ENCODE assay signal across 28 cellular contexts in genomic region chr2:201482543-201482942, GRCh38.
"Had no signal": no experiment of that assay in that cellular context is flagged by ENCODE, and none has a peak within 500 bp of the region (broad histone marks: within the 10 kb centered on the region; RNA-seq: fewer than 3 reads in every experiment).

No MANE protein-coding gene starts in this region.

- H3K4me3 Mint-ChIP-seq: activated CD4-positive, alpha-beta memory T cell treated with anti-CD3 and anti-CD28 coated beads, Interleukin-2, amount 10 ng/mL, durations not matched to agents 7 days and 5 days; activated CD4-positive, alpha-beta T cell treated with anti-CD3 and anti-CD28 coated beads, Interleukin-2, amount 10 ng/mL, durations not matched to agents 7 days and 5 days; activated naive CD8-positive, alpha-beta T cell treated with anti-CD3 and anti-CD28 coated beads for 36 hours; activated naive CD8-positive, alpha-beta T cell treated with anti-CD3 and anti-CD28 coated beads, Interleukin-2, amount 50 U/mL, for 24 hours; activated T-cell treated with anti-CD3 and anti-CD28 coated beads, Interleukin-2, amount 50 U/mL, for 4 hours; activated T-helper 17 cell treated with anti-CD3 and anti-CD28 coated beads, Interleukin-2, amount 50 U/mL, for 72 hours; dendritic cell treated with granulocyte-macrophage colony-stimulating factor and Interleukin-4, amounts not matched to agents 40 ng/mL and 50 ng/mL, for 4 days; endodermal cell had no signal

- H3K27me3 Mint-ChIP-seq: activated CD4-positive, alpha-beta T cell treated with anti-CD3 and anti-CD28 coated beads, Interleukin-2, amount 10 ng/mL, durations not matched to agents 7 days and 5 days; activated naive CD8-positive, alpha-beta T cell treated with anti-CD3 and anti-CD28 coated beads for 36 hours; activated naive CD8-positive, alpha-beta T cell treated with anti-CD3 and anti-CD28 coated beads, Interleukin-2, amount 50 U/mL, for 24 hours; activated T-helper 17 cell treated with anti-CD3 and anti-CD28 coated beads, Interleukin-2, amount 50 U/mL, for 72 hours; dendritic cell treated with granulocyte-macrophage colony-stimulating factor and Interleukin-4, amounts not matched to agents 40 ng/mL and 50 ng/mL, for 4 days had no signal

- H3K9me3 Mint-ChIP-seq: activated CD4-positive, alpha-beta memory T cell treated with anti-CD3 and anti-CD28 coated beads, Interleukin-2, amount 10 ng/mL, durations not matched to agents 7 days and 5 days; activated CD4-positive, alpha-beta T cell treated with anti-CD3 and anti-CD28 coated beads, Interleukin-2, amount 10 ng/mL, durations not matched to agents 7 days and 5 days; activated naive CD8-positive, alpha-beta T cell treated with anti-CD3 and anti-CD28 coated beads for 36 hours; activated T-cell treated with anti-CD3 and anti-CD28 coated beads, Interleukin-2, amount 50 U/mL, for 4 hours; activated T-helper 17 cell treated with anti-CD3 and anti-CD28 coated beads, Interleukin-2, amount 50 U/mL, for 72 hours; dendritic cell treated with granulocyte-macrophage colony-stimulating factor and Interleukin-4, amounts not matched to agents 40 ng/mL and 50 ng/mL, for 4 days; endodermal cell had no signal

- H3K27ac Mint-ChIP-seq: activated CD4-positive, alpha-beta memory T cell treated with anti-CD3 and anti-CD28 coated beads, Interleukin-2, amount 10 ng/mL, durations not matched to agents 7 days and 5 days; activated CD4-positive, alpha-beta T cell treated with anti-CD3 and anti-CD28 coated beads, Interleukin-2, amount 10 ng/mL, durations not matched to agents 7 days and 5 days; activated naive CD8-positive, alpha-beta T cell treated with anti-CD3 and anti-CD28 coated beads for 36 hours; activated naive CD8-positive, alpha-beta T cell treated with anti-CD3 and anti-CD28 coated beads, Interleukin-2, amount 50 U/mL, for 24 hours; activated T-helper 17 cell treated with anti-CD3 and anti-CD28 coated beads, Interleukin-2, amount 50 U/mL, for 72 hours; dendritic cell treated with granulocyte-macrophage colony-stimulating factor and Interleukin-4, amounts not matched to agents 40 ng/mL and 50 ng/mL, for 4 days; endodermal cell had no signal

- ATAC-seq: activated naive CD8-positive, alpha-beta T cell treated with anti-CD3 and anti-CD28 coated beads, Interleukin-2, amount 50 U/mL, for 24 hours; activated T-cell treated with anti-CD3 and anti-CD28 coated beads, Interleukin-2, amount 50 U/mL, for 4 hours; activated T-helper 17 cell treated with anti-CD3 and anti-CD28 coated beads, Interleukin-2, amount 50 U/mL, for 72 hours; body of pancreas; foreskin keratinocyte had no signal

- H3K4me1 Mint-ChIP-seq: activated CD4-positive, alpha-beta memory T cell treated with anti-CD3 and anti-CD28 coated beads, Interleukin-2, amount 10 ng/mL, durations not matched to agents 7 days and 5 days; activated CD4-positive, alpha-beta T cell treated with anti-CD3 and anti-CD28 coated beads, Interleukin-2, amount 10 ng/mL, durations not matched to agents 7 days and 5 days; activated naive CD8-positive, alpha-beta T cell treated with anti-CD3 and anti-CD28 coated beads for 36 hours; activated naive CD8-positive, alpha-beta T cell treated with anti-CD3 and anti-CD28 coated beads, Interleukin-2, amount 50 U/mL, for 24 hours; activated T-helper 17 cell treated with anti-CD3 and anti-CD28 coated beads, Interleukin-2, amount 50 U/mL, for 72 hours; endodermal cell had no signal

- DNase-seq: activated CD4-positive, alpha-beta memory T cell treated with anti-CD3 and anti-CD28 coated beads, Interleukin-2, amount 10 ng/mL, durations not matched to agents 7 days and 5 days; activated CD4-positive, alpha-beta T cell treated with anti-CD3 and anti-CD28 coated beads for 1 hour; activated CD4-positive, alpha-beta T cell treated with anti-CD3 and anti-CD28 coated beads for 4 hours; activated CD4-positive, alpha-beta T cell treated with anti-CD3 and anti-CD28 coated beads, Interleukin-2, amount 10 ng/mL, durations not matched to agents 7 days and 5 days; activated CD4-positive, alpha-beta T cell treated with anti-CD3 and anti-CD28 coated beads, Interleukin-2, amount 50 U/mL, for 4 hours; activated CD4-positive, CD25-positive, alpha-beta regulatory T cell; activated CD8-positive, alpha-beta memory T cell treated with anti-CD3 and anti-CD28 coated beads, Interleukin-2, amount 50 U/mL, for 48 hours; activated effector memory CD4-positive, alpha-beta T cell treated with Interleukin-2 at 50 U/mL for 16 hours; activated gamma-delta T cell treated with Interleukin-2 at 50 U/mL for 16 hours; activated naive CD4-positive, alpha-beta T cell treated with anti-CD3 and anti-CD28 coated beads, Interleukin-2, amount 50 U/mL, for 16 hours; activated naive CD4-positive, alpha-beta T cell treated with Interleukin-2 at 50 U/mL for 16 hours; activated naive CD8-positive, alpha-beta T cell treated with anti-CD3 and anti-CD28 coated beads for 36 hours; activated naive CD8-positive, alpha-beta T cell treated with anti-CD3 and anti-CD28 coated beads, Interleukin-2, amount 50 U/mL, for 24 hours; activated T-cell treated with anti-CD3 and anti-CD28 coated beads for 4 hours; activated T-cell treated with anti-CD3 and anti-CD28 coated beads, Interleukin-2, amount 50 U/mL, for 4 hours; adrenal gland; amygdala; aorta; body of pancreas; central memory CD4-positive, alpha-beta T cell; dorsolateral prefrontal cortex; effector memory CD4-positive, alpha-beta T cell; endodermal cell; foreskin keratinocyte; head of caudate nucleus; T-helper 2 cell had no signal
